In the genomic region with DNA sequence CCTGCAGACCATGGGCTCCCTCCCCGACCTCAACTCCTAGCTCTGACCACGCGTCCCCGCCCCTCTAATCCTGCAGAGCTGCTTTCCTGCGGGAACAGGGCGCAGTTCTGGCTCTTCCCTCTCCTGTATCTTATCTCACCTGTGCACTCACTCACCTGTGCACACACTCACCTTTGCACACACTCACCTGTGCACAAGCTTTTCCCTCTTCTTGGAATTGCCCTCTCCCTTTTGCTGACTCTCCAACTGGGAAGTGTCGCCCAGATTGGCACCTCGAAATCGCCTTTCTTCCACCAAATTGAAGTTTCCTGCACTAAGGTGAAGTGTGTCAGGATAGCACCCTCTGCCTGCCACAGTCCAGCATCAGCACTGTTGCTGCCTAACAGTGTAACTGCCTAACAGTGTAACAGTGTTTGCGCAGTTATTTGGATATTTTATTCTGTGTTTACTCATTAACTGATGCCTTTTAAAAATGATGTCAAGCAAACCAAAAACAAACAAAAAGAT, we compare ENCODE assay signal across 1 cellular context.
A peak's percentile ranks its signal among the peaks of the same experiment; 100 is the strongest.
TF ChIP-seq lines count a peak whose summit lies in the region.

No MANE protein-coding gene starts in this region.

TF ChIP-seq in GM12878, 131 proteins besides CTCF, POLR2A, EP300 and RAD21:
- TF ChIP-seq, protein P1, sequence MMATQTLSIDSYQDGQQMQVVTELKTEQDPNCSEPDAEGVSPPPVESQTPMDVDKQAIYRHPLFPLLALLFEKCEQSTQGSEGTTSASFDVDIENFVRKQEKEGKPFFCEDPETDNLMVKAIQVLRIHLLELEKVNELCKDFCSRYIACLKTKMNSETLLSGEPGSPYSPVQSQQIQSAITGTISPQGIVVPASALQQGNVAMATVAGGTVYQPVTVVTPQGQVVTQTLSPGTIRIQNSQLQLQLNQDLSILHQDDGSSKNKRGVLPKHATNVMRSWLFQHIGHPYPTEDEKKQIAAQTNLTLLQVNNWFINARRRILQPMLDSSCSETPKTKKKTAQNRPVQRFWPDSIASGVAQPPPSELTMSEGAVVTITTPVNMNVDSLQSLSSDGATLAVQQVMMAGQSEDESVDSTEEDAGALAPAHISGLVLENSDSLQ (IDR thresholded peaks at IDR 0.05), result 0 out of 2 replicates have a peak, but pooled peaks have one; percentile 17
- TF ChIP-seq SMC3 (IDR thresholded peaks at IDR 0.05; ENCODE audit: borderline replicate concordance, low read length), result 0 out of 2 replicates have a peak, but pooled peaks have one; percentile 20
- TF ChIP-seq IKZF2 (IDR thresholded peaks at IDR 0.05), result peak in 1 of 2 experiments; percentile 7; a peak in 1 of 4 replicates
- TF ChIP-seq HDGF (IDR thresholded peaks at IDR 0.05), result 0 out of 2 replicates have a peak, but pooled peaks have one; percentile 46
- no peak for TF ChIP-seq SP1 (IDR thresholded peaks at IDR 0.05; ENCODE audit: low read depth, low read length)
